8 cellular contexts compared by ENCODE assay signal in the genomic region with DNA sequence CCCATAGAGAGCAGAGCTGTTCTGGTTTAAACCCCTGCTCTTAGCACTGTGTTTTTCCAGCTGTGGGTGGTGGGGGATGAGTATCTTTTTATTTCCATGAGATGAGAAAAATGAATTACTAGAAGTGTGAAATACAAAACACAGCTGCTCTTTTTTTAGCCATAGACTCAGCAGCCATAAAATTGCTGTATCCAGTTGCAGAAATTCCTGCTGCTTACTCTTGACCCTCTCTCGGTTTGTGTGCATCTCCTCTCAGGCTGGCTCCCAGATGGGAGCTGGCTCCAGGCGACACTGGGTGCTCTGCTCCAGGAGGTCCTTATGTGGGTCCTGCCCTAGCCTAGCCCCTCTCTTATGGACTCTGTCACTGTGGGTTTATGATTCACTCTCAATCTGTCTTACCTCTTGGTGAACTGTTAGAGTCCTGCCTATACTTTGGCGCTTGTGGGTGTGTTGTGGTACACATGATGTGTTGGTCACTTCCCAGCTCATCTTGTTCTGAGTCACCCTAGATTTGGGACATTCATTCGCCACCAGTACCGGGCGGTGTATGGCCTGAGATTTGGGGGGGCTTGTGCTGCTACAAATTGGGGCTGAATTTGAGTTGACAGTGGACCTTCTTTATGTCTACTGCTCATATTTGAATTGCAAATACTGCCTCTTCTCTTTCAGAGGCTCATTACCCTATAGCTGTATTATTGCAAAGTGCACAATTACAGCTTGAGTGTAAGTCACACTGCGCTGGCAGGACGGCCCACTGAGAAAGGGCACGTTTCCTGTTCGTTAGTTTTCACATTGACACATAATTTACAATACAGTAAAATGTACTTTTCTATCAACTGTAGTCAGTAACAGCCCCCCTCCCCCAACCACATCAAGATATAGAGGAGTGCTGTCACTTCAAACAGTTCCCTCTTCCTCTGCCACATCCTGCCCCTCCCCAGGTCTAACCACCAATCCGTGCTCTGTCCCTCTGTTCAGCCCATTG. TPM values are rescaled to one million over a fixed set of nuclear protein-coding genes. Genes with fewer than 3 reads are reported as not detected.
DNase-seq lines count a peak whose midpoint lies in the region; ATAC-seq and TF ChIP-seq lines count a peak whose summit lies in the region.

No MANE protein-coding gene starts in this region.

- TF ChIP-seq CTCF in heart left ventricle (IDR thresholded peaks at IDR 0.05), result no peak
- TF ChIP-seq CTCF in right lobe of liver (IDR thresholded peaks at IDR 0.05), result no peak

- TF ChIP-seq POLR2A in heart left ventricle (IDR thresholded peaks at IDR 0.05), result no peak
- no peak for TF ChIP-seq POLR2A in right lobe of liver (IDR thresholded peaks at IDR 0.05)

- H3K27me3 Mint-ChIP-seq in activated T-cell treated with anti-CD3 and anti-CD28 coated beads, Interleukin-2, amount 50 U/mL, for 72 hours (ENCODE audit: low read depth), result no peaks in the 10 kb centered on the region

- H3K9me3 ChIP-seq in heart left ventricle, result no peaks in the 10 kb centered on the region
- H3K9me3 ChIP-seq in right lobe of liver, result no peaks in the 10 kb centered on the region

- H3K27me3 ChIP-seq in heart left ventricle, result no peaks in the 10 kb centered on the region
- no peaks in the 10 kb centered on the region for H3K27me3 ChIP-seq in right lobe of liver

- no peak overlapping the region for H3K4me3 ChIP-seq in heart left ventricle
- H3K4me3 ChIP-seq in right lobe of liver, result no peak overlapping the region

- H3K27ac Mint-ChIP-seq in activated T-cell treated with anti-CD3 and anti-CD28 coated beads, Interleukin-2, amount 50 U/mL, for 72 hours, result peak overlapping the region; percentile 62

- ATAC-seq in heart left ventricle (peak in 3 of 4 donors; percentile 13 to 39 (median 15)), Right ventricle myocardium superior (ENCODE audit: poor library complexity) (no peak), right lobe of liver (peak in 1 of 4 donors; percentile 61)
- ATAC-seq in activated T-cell treated with anti-CD3 and anti-CD28 coated beads, Interleukin-2, amount 50 U/mL, for 72 hours (replicated peaks in 1 of 2), result peak; percentile 86 to 87

- H3K27ac ChIP-seq in heart left ventricle (peak overlapping the region in 2 of 12 donors; percentile 66 to 75), right lobe of liver (peak overlapping the region; percentile 85 to 96 (median 89))

- H3K36me3 Mint-ChIP-seq in activated T-cell treated with anti-CD3 and anti-CD28 coated beads, Interleukin-2, amount 50 U/mL, for 72 hours (ENCODE audit: insufficient read depth in 2 of 2), result peaks cover 4 to 9% of the 10 kb centered on the region in 2 donors

- 76 to 86% (median 83%) methylated on average over 11 of the region's 11 CpGs for WGBS in heart left ventricle, 4 donors
- 46% methylated on average over 7 of the region's 11 CpGs for WGBS in right lobe of liver (ENCODE audit: insufficient coverage, low coverage, low lambda C conversion rate, missing lambda C conversion rate)

- H3K36me3 ChIP-seq in heart left ventricle (peaks cover 0 to 70% (median 51%) of the 10 kb centered on the region in 9 donors), right lobe of liver (peaks cover 0 to 13% (median 6%) of the 10 kb centered on the region in 4 donors)

- intact Hi-C loops in heart left ventricle (cut with DNase I) (loop anchor here in 1 of 10 donors (10.0 kb wide), 1 partner anchor 243 kb away; a partner anchor contains a TSS), Right ventricle myocardium superior (cut with DNase I) (no loop called here), right lobe of liver (cut with DNase I) (no loop called here)

- peaks cover 0 to 41% (median 0%) of the 10 kb centered on the region in 12 donors for H3K4me1 ChIP-seq in heart left ventricle
- H3K4me1 ChIP-seq in right lobe of liver, result peaks cover 0 to 58% (median 24%) of the 10 kb centered on the region in 4 donors

- H3K4me1 Mint-ChIP-seq in activated T-cell treated with anti-CD3 and anti-CD28 coated beads, Interleukin-2, amount 50 U/mL, for 72 hours (ENCODE audit: low read depth), result peaks cover 43% of the 10 kb centered on the region

- DNase-seq in heart left ventricle (no peak), Right ventricle myocardium superior (no peak), right lobe of liver (no peak), COR-L47 (lab: John Stamatoyannopoulos, UW) (no peak), NCI-H774 (lab: John Stamatoyannopoulos, UW) (no peak)
- DNase-seq in NK-92 treated with Interleukin-12 subunit alpha and Interleukin-12 subunit beta, amount 100 ng/mL, for 24 hours (lab: John Stamatoyannopoulos, UW), result peak; percentile 55
- DNase-seq in activated T-cell treated with anti-CD3 and anti-CD28 coated beads, Interleukin-2, amount 50 U/mL, for 72 hours, result peak; percentile 73 to 78
- peak; percentile 26 to 64 for DNase-seq in stimulated activated CD8-positive, alpha-beta memory T cell treated with anti-CD3 and anti-CD28 coated beads, Interleukin-7, amount 100 ng/mL, for 48 hours (ENCODE audit: extremely low read depth in 1 of 2, low read depth in 1 of 2)

- peak overlapping the region; percentile 60 to 78 for H3K4me3 Mint-ChIP-seq in activated T-cell treated with anti-CD3 and anti-CD28 coated beads, Interleukin-2, amount 50 U/mL, for 72 hours

- H3K9me3 Mint-ChIP-seq in activated T-cell treated with anti-CD3 and anti-CD28 coated beads, Interleukin-2, amount 50 U/mL, for 72 hours, result no peaks in the 10 kb centered on the region

RNA-seq across cellular contexts. Expression of a gene that starts 46.9 kb away (rescaled TPM):
- total RNA-seq in heart left ventricle (under 1 TPM in 7 of 9 donors, not detected in 2; 0.30 to 0.93 (median 0.45) TPM), Right ventricle myocardium superior (0.54 TPM), right lobe of liver (under 1 TPM in 5 of 6 experiments, not detected in 1; 0.46 to 0.84 (median 0.64) TPM)
- under 1 TPM; 0.33 to 0.34 TPM for polyA plus RNA-seq in heart left ventricle
- 1 to 10 TPM; 2.4 to 2.5 TPM for total RNA-seq in activated T-cell treated with anti-CD3 and anti-CD28 coated beads, Interleukin-2, amount 50 U/mL, for 72 hours

Comparison
In these comparisons a context has a peak if more than half of its experiments do, and no peak if none do; other contexts are left out.
1. DNase-seq: peak in NK-92 treated with Interleukin-12 subunit alpha and Interleukin-12 subunit beta, amount 100 ng/mL, for 24 hours (single experiment), activated T-cell treated with anti-CD3 and anti-CD28 coated beads, Interleukin-2, amount 50 U/mL, for 72 hours (2 of 2) and stimulated activated CD8-positive, alpha-beta memory T cell treated with anti-CD3 and anti-CD28 coated beads, Interleukin-7, amount 100 ng/mL, for 48 hours (2 of 2); none in heart left ventricle (0 of 5), Right ventricle myocardium superior (single experiment), right lobe of liver (0 of 3), COR-L47 (single experiment) and NCI-H774 (single experiment).